ENCODE assay signal across 1 cellular context in the genomic region with DNA sequence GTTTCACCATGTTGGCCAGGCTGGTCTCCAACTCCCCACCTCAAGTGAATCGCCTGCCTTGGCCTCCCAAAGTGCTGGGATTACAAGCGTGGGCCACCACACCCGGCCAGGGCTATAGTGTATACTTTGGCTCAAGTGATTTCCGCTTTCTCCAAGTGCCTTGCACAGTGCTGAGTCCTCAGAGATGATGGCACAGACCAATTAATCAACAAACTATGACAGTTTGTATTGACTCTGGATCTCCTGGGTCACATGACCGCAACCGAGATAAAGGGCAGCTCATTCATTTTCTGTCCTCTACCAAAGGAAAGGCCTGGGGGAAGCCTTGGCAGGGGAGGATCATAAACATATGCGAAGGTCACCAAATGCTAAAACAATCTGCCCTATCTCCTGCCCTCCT.
TF ChIP-seq lines count a peak whose summit lies in the region.

No MANE protein-coding gene starts in this region.

TF ChIP-seq in SK-N-SH treated with all-trans-retinoic acid at 6 μM for 48 hours, 23 proteins besides CTCF, POLR2A, EP300 and RAD21 (continued from another document):
- TF ChIP-seq, protein P1, sequence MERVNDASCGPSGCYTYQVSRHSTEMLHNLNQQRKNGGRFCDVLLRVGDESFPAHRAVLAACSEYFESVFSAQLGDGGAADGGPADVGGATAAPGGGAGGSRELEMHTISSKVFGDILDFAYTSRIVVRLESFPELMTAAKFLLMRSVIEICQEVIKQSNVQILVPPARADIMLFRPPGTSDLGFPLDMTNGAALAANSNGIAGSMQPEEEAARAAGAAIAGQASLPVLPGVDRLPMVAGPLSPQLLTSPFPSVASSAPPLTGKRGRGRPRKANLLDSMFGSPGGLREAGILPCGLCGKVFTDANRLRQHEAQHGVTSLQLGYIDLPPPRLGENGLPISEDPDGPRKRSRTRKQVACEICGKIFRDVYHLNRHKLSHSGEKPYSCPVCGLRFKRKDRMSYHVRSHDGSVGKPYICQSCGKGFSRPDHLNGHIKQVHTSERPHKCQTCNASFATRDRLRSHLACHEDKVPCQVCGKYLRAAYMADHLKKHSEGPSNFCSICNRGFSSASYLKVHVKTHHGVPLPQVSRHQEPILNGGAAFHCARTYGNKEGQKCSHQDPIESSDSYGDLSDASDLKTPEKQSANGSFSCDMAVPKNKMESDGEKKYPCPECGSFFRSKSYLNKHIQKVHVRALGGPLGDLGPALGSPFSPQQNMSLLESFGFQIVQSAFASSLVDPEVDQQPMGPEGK (CRISPR knock-in tag; IDR thresholded peaks at IDR 0.05; ENCODE audit: borderline replicate concordance) = no peak
- TF ChIP-seq CSDC2 (CRISPR knock-in tag; IDR thresholded peaks at IDR 0.05) = no peak
- TF ChIP-seq OSR1 (CRISPR knock-in tag; IDR thresholded peaks at IDR 0.05) = no peak
- TF ChIP-seq, protein P2, sequence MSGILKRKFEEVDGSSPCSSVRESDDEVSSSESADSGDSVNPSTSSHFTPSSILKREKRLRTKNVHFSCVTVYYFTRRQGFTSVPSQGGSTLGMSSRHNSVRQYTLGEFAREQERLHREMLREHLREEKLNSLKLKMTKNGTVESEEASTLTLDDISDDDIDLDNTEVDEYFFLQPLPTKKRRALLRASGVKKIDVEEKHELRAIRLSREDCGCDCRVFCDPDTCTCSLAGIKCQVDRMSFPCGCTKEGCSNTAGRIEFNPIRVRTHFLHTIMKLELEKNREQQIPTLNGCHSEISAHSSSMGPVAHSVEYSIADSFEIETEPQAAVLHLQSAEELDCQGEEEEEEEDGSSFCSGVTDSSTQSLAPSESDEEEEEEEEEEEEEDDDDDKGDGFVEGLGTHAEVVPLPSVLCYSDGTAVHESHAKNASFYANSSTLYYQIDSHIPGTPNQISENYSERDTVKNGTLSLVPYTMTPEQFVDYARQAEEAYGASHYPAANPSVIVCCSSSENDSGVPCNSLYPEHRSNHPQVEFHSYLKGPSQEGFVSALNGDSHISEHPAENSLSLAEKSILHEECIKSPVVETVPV (CRISPR knock-in tag; IDR thresholded peaks at IDR 0.05) = no peak
- TF ChIP-seq, protein P3, sequence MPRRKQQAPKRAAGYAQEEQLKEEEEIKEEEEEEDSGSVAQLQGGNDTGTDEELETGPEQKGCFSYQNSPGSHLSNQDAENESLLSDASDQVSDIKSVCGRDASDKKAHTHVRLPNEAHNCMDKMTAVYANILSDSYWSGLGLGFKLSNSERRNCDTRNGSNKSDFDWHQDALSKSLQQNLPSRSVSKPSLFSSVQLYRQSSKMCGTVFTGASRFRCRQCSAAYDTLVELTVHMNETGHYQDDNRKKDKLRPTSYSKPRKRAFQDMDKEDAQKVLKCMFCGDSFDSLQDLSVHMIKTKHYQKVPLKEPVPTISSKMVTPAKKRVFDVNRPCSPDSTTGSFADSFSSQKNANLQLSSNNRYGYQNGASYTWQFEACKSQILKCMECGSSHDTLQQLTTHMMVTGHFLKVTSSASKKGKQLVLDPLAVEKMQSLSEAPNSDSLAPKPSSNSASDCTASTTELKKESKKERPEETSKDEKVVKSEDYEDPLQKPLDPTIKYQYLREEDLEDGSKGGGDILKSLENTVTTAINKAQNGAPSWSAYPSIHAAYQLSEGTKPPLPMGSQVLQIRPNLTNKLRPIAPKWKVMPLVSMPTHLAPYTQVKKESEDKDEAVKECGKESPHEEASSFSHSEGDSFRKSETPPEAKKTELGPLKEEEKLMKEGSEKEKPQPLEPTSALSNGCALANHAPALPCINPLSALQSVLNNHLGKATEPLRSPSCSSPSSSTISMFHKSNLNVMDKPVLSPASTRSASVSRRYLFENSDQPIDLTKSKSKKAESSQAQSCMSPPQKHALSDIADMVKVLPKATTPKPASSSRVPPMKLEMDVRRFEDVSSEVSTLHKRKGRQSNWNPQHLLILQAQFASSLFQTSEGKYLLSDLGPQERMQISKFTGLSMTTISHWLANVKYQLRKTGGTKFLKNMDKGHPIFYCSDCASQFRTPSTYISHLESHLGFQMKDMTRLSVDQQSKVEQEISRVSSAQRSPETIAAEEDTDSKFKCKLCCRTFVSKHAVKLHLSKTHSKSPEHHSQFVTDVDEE (CRISPR knock-in tag; IDR thresholded peaks at IDR 0.05) = no peak
- TF ChIP-seq, protein P4, sequence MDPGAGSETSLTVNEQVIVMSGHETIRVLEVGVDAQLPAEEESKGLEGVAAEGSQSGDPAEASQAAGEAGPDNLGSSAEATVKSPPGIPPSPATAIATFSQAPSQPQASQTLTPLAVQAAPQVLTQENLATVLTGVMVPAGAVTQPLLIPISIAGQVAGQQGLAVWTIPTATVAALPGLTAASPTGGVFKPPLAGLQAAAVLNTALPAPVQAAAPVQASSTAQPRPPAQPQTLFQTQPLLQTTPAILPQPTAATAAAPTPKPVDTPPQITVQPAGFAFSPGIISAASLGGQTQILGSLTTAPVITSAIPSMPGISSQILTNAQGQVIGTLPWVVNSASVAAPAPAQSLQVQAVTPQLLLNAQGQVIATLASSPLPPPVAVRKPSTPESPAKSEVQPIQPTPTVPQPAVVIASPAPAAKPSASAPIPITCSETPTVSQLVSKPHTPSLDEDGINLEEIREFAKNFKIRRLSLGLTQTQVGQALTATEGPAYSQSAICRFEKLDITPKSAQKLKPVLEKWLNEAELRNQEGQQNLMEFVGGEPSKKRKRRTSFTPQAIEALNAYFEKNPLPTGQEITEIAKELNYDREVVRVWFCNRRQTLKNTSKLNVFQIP (CRISPR knock-in tag; IDR thresholded peaks at IDR 0.05; ENCODE audit: borderline replicate concordance, low read depth) = no peak
- no peak for TF ChIP-seq TOX (CRISPR knock-in tag; IDR thresholded peaks at IDR 0.05; ENCODE audit: borderline replicate concordance)
- no peak for TF ChIP-seq GLIS3 (CRISPR knock-in tag; IDR thresholded peaks at IDR 0.05)
- no peak for TF ChIP-seq RARB (CRISPR knock-in tag; IDR thresholded peaks at IDR 0.05)
- TF ChIP-seq ISL1 (CRISPR knock-in tag; IDR thresholded peaks at IDR 0.05) = no peak
- no peak for TF ChIP-seq BACH2 (CRISPR knock-in tag; IDR thresholded peaks at IDR 0.05; ENCODE audit: borderline replicate concordance)
- TF ChIP-seq ZFP30 (CRISPR knock-in tag; IDR thresholded peaks at IDR 0.05) = no peak
- TF ChIP-seq ESRRG (CRISPR knock-in tag; IDR thresholded peaks at IDR 0.05) = no peak
